Comparison of ENCODE assay signal across 15 cellular contexts in the genomic region with DNA sequence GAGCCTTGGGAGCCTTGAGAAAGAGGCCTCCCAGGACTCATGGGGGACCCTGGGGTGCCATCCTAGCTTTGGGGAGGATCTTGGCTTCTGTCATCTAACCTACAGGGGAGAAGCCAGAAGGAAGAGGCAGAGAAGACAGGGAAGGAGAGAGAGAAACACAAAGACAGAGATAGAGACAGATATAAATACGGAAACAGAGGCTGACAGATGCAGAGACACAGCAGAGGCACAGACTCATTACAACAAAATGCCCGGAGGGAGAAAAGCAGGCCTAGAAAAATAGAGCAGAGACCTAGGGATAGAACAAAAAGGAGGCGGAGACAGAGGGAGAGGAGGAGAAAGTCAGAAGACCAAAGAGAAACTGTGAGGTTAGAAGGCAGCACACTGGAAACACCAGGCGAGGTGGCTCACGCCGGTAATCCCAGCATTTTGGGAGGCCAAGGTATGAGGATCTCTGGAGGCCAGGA. TPM values are rescaled to one million over a fixed set of nuclear protein-coding genes. Genes with fewer than 3 reads are reported as not detected.
DNase-seq lines count a peak whose midpoint lies in the region; ATAC-seq and TF ChIP-seq lines count a peak whose summit lies in the region.
"Had no signal": no experiment of that assay in that cellular context is flagged by ENCODE, and none has a peak within 500 bp of the region (broad histone marks: within the 10 kb centered on the region; RNA-seq: fewer than 3 reads in every experiment).

No MANE protein-coding gene starts in this region.

- intact Hi-C loops in activated naive CD4-positive, alpha-beta T cell treated with anti-CD3 and anti-CD28 coated beads for 36 hours (cut with micrococcal nuclease), result loop anchor here (10.0 kb wide), 1 partner anchor 179 kb away; no protein-coding TSS in a partner anchor

- no peaks in the 10 kb centered on the region for H3K36me3 Mint-ChIP-seq in activated naive CD4-positive, alpha-beta T cell treated with anti-CD3 and anti-CD28 coated beads for 36 hours (ENCODE audit: low read depth)
- no peaks in the 10 kb centered on the region for H3K36me3 Mint-ChIP-seq in activated CD4-positive, alpha-beta memory T cell treated with anti-CD3 and anti-CD28 coated beads, Interleukin-2, amount 10 ng/mL, durations not matched to agents 7 days and 5 days (ENCODE audit: low read depth)
- H3K36me3 Mint-ChIP-seq: naive thymus-derived CD8-positive, alpha-beta T cell had no signal

- no peak for TF ChIP-seq POLR2A in suprapubic skin (IDR thresholded peaks at IDR 0.05)

- H3K4me1 ChIP-seq in suprapubic skin, result peaks cover 40% of the 10 kb centered on the region

- H3K27ac Mint-ChIP-seq in activated naive CD4-positive, alpha-beta T cell treated with anti-CD3 and anti-CD28 coated beads for 36 hours, result no peak overlapping the region
- no peak overlapping the region for H3K27ac Mint-ChIP-seq in activated CD4-positive, alpha-beta memory T cell treated with anti-CD3 and anti-CD28 coated beads, Interleukin-2, amount 10 ng/mL, durations not matched to agents 7 days and 5 days

- CTCF ChIA-PET in activated naive CD4-positive, alpha-beta T cell treated with anti-CD3 and anti-CD28 coated beads for 36 hours (lab: Charles Lee), result interaction anchor here (1.2 to 6.5 kb wide), 2 partner anchors 31 to 99 kb away, joined by 3 to 79 read pairs; no protein-coding TSS in a partner anchor
- CTCF ChIA-PET in activated CD4-positive, alpha-beta memory T cell treated with anti-CD3 and anti-CD28 coated beads, Interleukin-2, amount 10 ng/mL, durations not matched to agents 7 days and 5 days (lab: Charles Lee), result interaction anchor here (1.0 to 1.8 kb wide), 2 partner anchors 15 to 169 kb away, joined by 4 read pairs; no protein-coding TSS in a partner anchor

- no peaks in the 10 kb centered on the region for H3K9me3 Mint-ChIP-seq in activated naive CD4-positive, alpha-beta T cell treated with anti-CD3 and anti-CD28 coated beads for 36 hours
- H3K9me3 Mint-ChIP-seq in activated CD4-positive, alpha-beta memory T cell treated with anti-CD3 and anti-CD28 coated beads, Interleukin-2, amount 10 ng/mL, durations not matched to agents 7 days and 5 days, result no peaks in the 10 kb centered on the region
- H3K9me3 Mint-ChIP-seq: naive thymus-derived CD8-positive, alpha-beta T cell had no signal

- peaks cover 41% of the 10 kb centered on the region for H3K27me3 Mint-ChIP-seq in activated naive CD4-positive, alpha-beta T cell treated with anti-CD3 and anti-CD28 coated beads for 36 hours (ENCODE audit: low read depth)
- H3K27me3 Mint-ChIP-seq in activated CD4-positive, alpha-beta memory T cell treated with anti-CD3 and anti-CD28 coated beads, Interleukin-2, amount 10 ng/mL, durations not matched to agents 7 days and 5 days, result peaks cover 57% of the 10 kb centered on the region

- TF ChIP-seq EP300 in suprapubic skin (IDR thresholded peaks at IDR 0.05), result no peak

- H3K27ac ChIP-seq in caudate nucleus (ENCODE audit: low read depth, low read length) (peak overlapping the region; percentile 76), layer of hippocampus (ENCODE audit: low read depth, low read length) (peak overlapping the region; percentile 43), suprapubic skin (peak overlapping the region; percentile 86)

- DNase-seq in M059J (ENCODE audit: low read depth) (peak; percentile 58), caudate nucleus (lab: John Stamatoyannopoulos, UW) (no peak), suprapubic skin (ENCODE audit: low spot score in 2 of 2) (no peak), NCI-H146 treated with DMSO at 0.1 percent for 48 hours (lab: John Stamatoyannopoulos, UW; ENCODE audit: unreplicated experiment) (no peak)
- DNase-seq in activated naive CD4-positive, alpha-beta T cell treated with anti-CD3 and anti-CD28 coated beads for 36 hours, result no peak
- DNase-seq in activated CD4-positive, alpha-beta memory T cell treated with anti-CD3 and anti-CD28 coated beads, Interleukin-2, amount 10 ng/mL, durations not matched to agents 7 days and 5 days, result no peak
- DNase-seq: activated CD4-positive, alpha-beta T cell treated with anti-CD3 and anti-CD28 coated beads for 48 hours; amygdala; head of caudate nucleus; NCI-H1930; RPMI8226 had no signal

- H3K4me1 Mint-ChIP-seq in activated naive CD4-positive, alpha-beta T cell treated with anti-CD3 and anti-CD28 coated beads for 36 hours (ENCODE audit: low read depth), result peaks cover 18% of the 10 kb centered on the region
- peaks cover 33% of the 10 kb centered on the region for H3K4me1 Mint-ChIP-seq in activated CD4-positive, alpha-beta memory T cell treated with anti-CD3 and anti-CD28 coated beads, Interleukin-2, amount 10 ng/mL, durations not matched to agents 7 days and 5 days

- POLR2A ChIA-PET in activated CD4-positive, alpha-beta memory T cell treated with anti-CD3 and anti-CD28 coated beads, Interleukin-2, amount 10 ng/mL, durations not matched to agents 7 days and 5 days (lab: Charles Lee), result interaction anchor here (0.9 kb wide), 1 partner anchor 60 kb away, joined by 5 read pairs; no protein-coding TSS in a partner anchor

- no peak for TF ChIP-seq CTCF in suprapubic skin (IDR thresholded peaks at IDR 0.05)

- ATAC-seq in HG02885 (IDR thresholded peaks at IDR 0.05; ENCODE audit: poor library complexity, unreplicated experiment), result no peak
- ATAC-seq: naive thymus-derived CD8-positive, alpha-beta T cell had no signal

- H3K27me3 ChIP-seq in layer of hippocampus (ENCODE audit: control insufficient read depth, insufficient read depth, low read length) (peaks cover 9% of the 10 kb centered on the region), suprapubic skin (peaks cover 16% of the 10 kb centered on the region)

- no peaks in the 10 kb centered on the region for H3K36me3 ChIP-seq in suprapubic skin

- no peak overlapping the region for H3K4me3 Mint-ChIP-seq in activated naive CD4-positive, alpha-beta T cell treated with anti-CD3 and anti-CD28 coated beads for 36 hours
- H3K4me3 Mint-ChIP-seq in activated CD4-positive, alpha-beta memory T cell treated with anti-CD3 and anti-CD28 coated beads, Interleukin-2, amount 10 ng/mL, durations not matched to agents 7 days and 5 days, result no peak overlapping the region

- H3K9me3 ChIP-seq in suprapubic skin, result no peaks in the 10 kb centered on the region

- 82% methylated on average over 6 of the region's 6 CpGs for WGBS in suprapubic skin

- H3K4me3 ChIP-seq in suprapubic skin, result peak overlapping the region; percentile 46

RNA-seq across cellular contexts. Expression of gene PEAR1, which starts 1.9 kb away (rescaled TPM):
- total RNA-seq in M059J (2014; rRNA removed; shearing (Covaris generic)), result 0.32 and 0.34 TPM in 2 replicates
- 1 to 10 TPM; 2.4 to 5.7 (median 3.8) TPM for total RNA-seq in suprapubic skin
- not detected for total RNA-seq in activated naive CD4-positive, alpha-beta T cell treated with anti-CD3 and anti-CD28 coated beads for 36 hours
- total RNA-seq in activated CD4-positive, alpha-beta memory T cell treated with anti-CD3 and anti-CD28 coated beads, Interleukin-2, amount 10 ng/mL, durations not matched to agents 7 days and 5 days, result under 1 TPM in 1 of 2 experiments, not detected in 1; 0.05 TPM

RNA-seq across cellular contexts. Expression of gene LRRC71, which starts 25.0 kb away (rescaled TPM):
- total RNA-seq in M059J (2014; rRNA removed; shearing (Covaris generic)), result not detected in 2 replicates
- not detected for total RNA-seq in suprapubic skin
- not detected for total RNA-seq in activated naive CD4-positive, alpha-beta T cell treated with anti-CD3 and anti-CD28 coated beads for 36 hours
- not detected for total RNA-seq in activated CD4-positive, alpha-beta memory T cell treated with anti-CD3 and anti-CD28 coated beads, Interleukin-2, amount 10 ng/mL, durations not matched to agents 7 days and 5 days
- total RNA-seq: Daoy; naive thymus-derived CD8-positive, alpha-beta T cell had no signal

RNA-seq across cellular contexts. Expression of gene NTRK1, which starts 34.8 kb away (rescaled TPM):
- not detected in 2 replicates for total RNA-seq in M059J (2014; rRNA removed; shearing (Covaris generic))
- under 1 TPM in 1 of 4 donors, not detected in 3; 0.32 TPM for total RNA-seq in suprapubic skin
- under 1 TPM in 1 of 2 experiments, not detected in 1; 0.67 TPM for total RNA-seq in activated naive CD4-positive, alpha-beta T cell treated with anti-CD3 and anti-CD28 coated beads for 36 hours
- 1 to 10 TPM; 1.6 to 1.8 TPM for total RNA-seq in activated CD4-positive, alpha-beta memory T cell treated with anti-CD3 and anti-CD28 coated beads, Interleukin-2, amount 10 ng/mL, durations not matched to agents 7 days and 5 days
- total RNA-seq: naive thymus-derived CD8-positive, alpha-beta T cell had no signal

RNA-seq across cellular contexts. Expression of gene INSRR, which starts 36.5 kb away (rescaled TPM):
- not detected in 2 replicates for total RNA-seq in M059J (2014; rRNA removed; shearing (Covaris generic))
- total RNA-seq in suprapubic skin, result not detected
- total RNA-seq in activated naive CD4-positive, alpha-beta T cell treated with anti-CD3 and anti-CD28 coated beads for 36 hours, result not detected
- under 1 TPM; 0.08 to 0.13 TPM for total RNA-seq in activated CD4-positive, alpha-beta memory T cell treated with anti-CD3 and anti-CD28 coated beads, Interleukin-2, amount 10 ng/mL, durations not matched to agents 7 days and 5 days
- total RNA-seq: Daoy; naive thymus-derived CD8-positive, alpha-beta T cell had no signal
